Comparison of ENCODE assay signal across 8 cellular contexts in the genomic region with DNA sequence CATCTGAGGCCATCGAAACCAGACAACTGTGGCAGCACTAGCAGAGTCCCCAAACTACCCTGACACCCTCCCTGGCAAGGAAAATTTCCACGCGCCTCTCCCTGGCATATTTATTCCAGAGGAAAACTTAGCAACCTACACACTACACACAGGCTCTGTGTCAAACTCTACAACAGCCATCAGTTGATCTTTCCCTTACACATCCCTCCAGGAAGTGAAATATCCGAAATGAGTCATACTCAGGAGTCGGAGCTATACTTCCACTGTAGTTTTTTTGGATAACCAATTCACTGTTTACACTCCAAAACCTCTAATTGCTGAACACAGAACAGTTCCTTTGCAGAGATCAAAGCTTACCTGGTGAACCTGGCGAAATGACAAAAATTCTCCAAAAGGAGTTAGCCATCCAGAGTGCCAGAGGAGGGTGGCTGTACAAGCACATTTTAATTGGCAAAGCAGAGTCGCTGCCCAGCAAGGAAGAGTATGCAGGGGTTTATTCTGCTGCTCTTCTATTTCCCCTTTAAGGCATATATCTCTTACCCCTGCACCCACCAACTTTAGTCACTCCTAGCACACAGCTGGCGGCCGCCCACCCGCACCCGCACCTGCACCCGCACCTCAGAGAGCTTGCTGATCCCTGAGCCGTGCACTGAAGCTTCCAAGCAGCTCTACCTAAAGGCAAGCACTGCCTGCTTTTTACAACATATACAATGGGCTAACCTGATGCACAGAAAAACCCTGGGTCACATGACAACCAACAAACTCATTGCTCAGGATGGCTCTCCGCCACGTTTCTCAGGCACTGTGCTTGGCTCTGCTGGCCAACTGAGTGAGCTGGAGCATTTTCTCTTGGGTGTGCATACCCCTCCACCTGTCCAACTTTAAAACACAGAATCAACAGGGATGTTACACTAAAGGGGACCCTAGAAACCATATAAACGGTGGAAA. TPM values are rescaled to one million over a fixed set of nuclear protein-coding genes. Genes with fewer than 3 reads are reported as not detected.
A peak's percentile ranks its signal among the peaks of the same experiment; 100 is the strongest.
DNase-seq lines count a peak whose midpoint lies in the region; ATAC-seq and TF ChIP-seq lines count a peak whose summit lies in the region.

No MANE protein-coding gene starts in this region.

- no peak for TF ChIP-seq EP300 in Ishikawa (IDR thresholded peaks at IDR 0.05; ENCODE audit: borderline replicate concordance)

- ATAC-seq in GM21529 (IDR thresholded peaks at IDR 0.05; ENCODE audit: unreplicated experiment): no peak

- H3K4me3 ChIP-seq in AG10803 (ENCODE audit: low read length) (no peak overlapping the region), coronary artery (peak overlapping the region; percentile 1), mucosa of stomach (ENCODE audit: low read length) (no peak overlapping the region), BE2C (ENCODE audit: low read depth, low read length) (no peak overlapping the region)

- peak; percentile 56 for DNase-seq in AG10803 (ENCODE audit: low read depth)
- no peak for DNase-seq in coronary artery (ENCODE audit: low spot score)
- no peak for DNase-seq in BE2C
- DNase-seq in stimulated activated CD4-positive, alpha-beta T cell treated with anti-CD3 and anti-CD28 coated beads, Interleukin-15, amount 100 ng/mL, for 24 hours: no peak
- no peak for DNase-seq in GDM1 (lab: John Stamatoyannopoulos, UW)

- TF ChIP-seq CTCF in AG10803 (conservative IDR thresholded peaks at IDR 0.05; ENCODE audit: low read length) (no peak), coronary artery (IDR thresholded peaks at IDR 0.05) (no peak), BE2C (IDR thresholded peaks at IDR 0.05; ENCODE audit: low read depth, low read length) (no peak)

- peak overlapping the region; percentile 55 for H3K9ac ChIP-seq in mucosa of stomach (ENCODE audit: low read length)

- H3K27me3 ChIP-seq in mucosa of stomach (ENCODE audit: control insufficient read depth, insufficient read depth, low read length): no peaks in the 10 kb centered on the region
- no peaks in the 10 kb centered on the region for H3K27me3 ChIP-seq in BE2C

- peaks cover 68% of the 10 kb centered on the region for H3K4me1 ChIP-seq in mucosa of stomach (ENCODE audit: control insufficient read depth, insufficient read depth, low read length)
- H3K4me1 ChIP-seq in BE2C: no peaks in the 10 kb centered on the region

- no peaks in the 10 kb centered on the region for H3K36me3 ChIP-seq in mucosa of stomach (ENCODE audit: control insufficient read depth, insufficient read depth, low read length)
- no peaks in the 10 kb centered on the region for H3K36me3 ChIP-seq in BE2C

- TF ChIP-seq RAD21 in Ishikawa (IDR thresholded peaks at IDR 0.05; ENCODE audit: low read depth): no peak

- peak overlapping the region; percentile 39 to 78 for H3K27ac ChIP-seq in coronary artery

- no peaks in the 10 kb centered on the region for H3K9me3 ChIP-seq in mucosa of stomach (ENCODE audit: control insufficient read depth, low read length)
- no peaks in the 10 kb centered on the region for H3K9me3 ChIP-seq in BE2C

TF ChIP-seq in Ishikawa, 13 proteins besides CTCF, POLR2A, EP300 and RAD21:
- no peak for TF ChIP-seq ZBTB7A (IDR thresholded peaks at IDR 0.05; ENCODE audit: low read depth)
- TF ChIP-seq, protein P1, sequence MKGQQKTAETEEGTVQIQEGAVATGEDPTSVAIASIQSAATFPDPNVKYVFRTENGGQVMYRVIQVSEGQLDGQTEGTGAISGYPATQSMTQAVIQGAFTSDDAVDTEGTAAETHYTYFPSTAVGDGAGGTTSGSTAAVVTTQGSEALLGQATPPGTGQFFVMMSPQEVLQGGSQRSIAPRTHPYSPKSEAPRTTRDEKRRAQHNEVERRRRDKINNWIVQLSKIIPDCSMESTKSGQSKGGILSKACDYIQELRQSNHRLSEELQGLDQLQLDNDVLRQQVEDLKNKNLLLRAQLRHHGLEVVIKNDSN (IDR thresholded peaks at IDR 0.05): peak; percentile 71
- TF ChIP-seq TCF12 (IDR thresholded peaks at IDR 0.05; ENCODE audit: low read depth): no peak
- TF ChIP-seq, protein P2, sequence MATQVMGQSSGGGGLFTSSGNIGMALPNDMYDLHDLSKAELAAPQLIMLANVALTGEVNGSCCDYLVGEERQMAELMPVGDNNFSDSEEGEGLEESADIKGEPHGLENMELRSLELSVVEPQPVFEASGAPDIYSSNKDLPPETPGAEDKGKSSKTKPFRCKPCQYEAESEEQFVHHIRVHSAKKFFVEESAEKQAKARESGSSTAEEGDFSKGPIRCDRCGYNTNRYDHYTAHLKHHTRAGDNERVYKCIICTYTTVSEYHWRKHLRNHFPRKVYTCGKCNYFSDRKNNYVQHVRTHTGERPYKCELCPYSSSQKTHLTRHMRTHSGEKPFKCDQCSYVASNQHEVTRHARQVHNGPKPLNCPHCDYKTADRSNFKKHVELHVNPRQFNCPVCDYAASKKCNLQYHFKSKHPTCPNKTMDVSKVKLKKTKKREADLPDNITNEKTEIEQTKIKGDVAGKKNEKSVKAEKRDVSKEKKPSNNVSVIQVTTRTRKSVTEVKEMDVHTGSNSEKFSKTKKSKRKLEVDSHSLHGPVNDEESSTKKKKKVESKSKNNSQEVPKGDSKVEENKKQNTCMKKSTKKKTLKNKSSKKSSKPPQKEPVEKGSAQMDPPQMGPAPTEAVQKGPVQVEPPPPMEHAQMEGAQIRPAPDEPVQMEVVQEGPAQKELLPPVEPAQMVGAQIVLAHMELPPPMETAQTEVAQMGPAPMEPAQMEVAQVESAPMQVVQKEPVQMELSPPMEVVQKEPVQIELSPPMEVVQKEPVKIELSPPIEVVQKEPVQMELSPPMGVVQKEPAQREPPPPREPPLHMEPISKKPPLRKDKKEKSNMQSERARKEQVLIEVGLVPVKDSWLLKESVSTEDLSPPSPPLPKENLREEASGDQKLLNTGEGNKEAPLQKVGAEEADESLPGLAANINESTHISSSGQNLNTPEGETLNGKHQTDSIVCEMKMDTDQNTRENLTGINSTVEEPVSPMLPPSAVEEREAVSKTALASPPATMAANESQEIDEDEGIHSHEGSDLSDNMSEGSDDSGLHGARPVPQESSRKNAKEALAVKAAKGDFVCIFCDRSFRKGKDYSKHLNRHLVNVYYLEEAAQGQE (IDR thresholded peaks at IDR 0.05; ENCODE audit: low read depth): no peak
- TF ChIP-seq NFIC (IDR thresholded peaks at IDR 0.05): peak; percentile 52
- TF ChIP-seq, protein P3, sequence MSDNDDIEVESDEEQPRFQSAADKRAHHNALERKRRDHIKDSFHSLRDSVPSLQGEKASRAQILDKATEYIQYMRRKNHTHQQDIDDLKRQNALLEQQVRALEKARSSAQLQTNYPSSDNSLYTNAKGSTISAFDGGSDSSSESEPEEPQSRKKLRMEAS (IDR thresholded peaks at IDR 0.05): no peak
TF ChIP-seq in Ishikawa: peak in this region for 2.

RNA-seq across cellular contexts. Expression of a gene that starts 54.9 kb away (rescaled TPM):
- polyA plus RNA-seq in BE2C (2012; ENCODE audit: insufficient read depth, insufficient read length, low read depth): 161 TPM
